21 cellular contexts compared by ENCODE assay signal in genomic region chr7:146235210-146235609, GRCh38.
"Had no signal": no experiment of that assay in that cellular context is flagged by ENCODE, and none has a peak within 500 bp of the region (broad histone marks: within the 10 kb centered on the region; RNA-seq: fewer than 3 reads in every experiment).

No MANE protein-coding gene starts in this region.

- DNase-seq: activated B cell treated with CpG ODN at 0.5 μM for 24 hours; activated CD4-positive, alpha-beta T cell treated with anti-CD3 and anti-CD28 coated beads for 36 hours; activated CD4-positive, alpha-beta T cell treated with anti-CD3 and anti-CD28 coated beads, Interleukin-2, amount 50 U/mL, for 4 hours; activated CD8-positive, alpha-beta memory T cell treated with anti-CD3 and anti-CD28 coated beads for 24 hours; activated CD8-positive, alpha-beta memory T cell treated with anti-CD3 and anti-CD28 coated beads, Interleukin-2, amount 50 U/mL, for 48 hours; activated naive CD4-positive, alpha-beta T cell; activated T-cell treated with anti-CD3 and anti-CD28 coated beads, Interleukin-2, amount 50 U/mL, for 4 hours; adrenal gland; foreskin keratinocyte; immature natural killer cell; kidney glomerular epithelial cell; left lung; naive thymus-derived CD8-positive, alpha-beta T cell; spleen; stimulated activated CD4-positive, alpha-beta T cell treated with anti-CD3 and anti-CD28 coated beads, Interleukin-4, amount 100 ng/mL, for 1 hour; stimulated activated naive CD4-positive, alpha-beta T cell; T1000; upper lobe of left lung had no signal

- H3K4me3 ChIP-seq: adrenal gland, ascending aorta, left lung, lung, prostate gland, spleen, upper lobe of left lung had no signal

- ATAC-seq: activated CD4-positive, alpha-beta T cell treated with anti-CD3 and anti-CD28 coated beads for 36 hours; activated T-cell treated with anti-CD3 and anti-CD28 coated beads, Interleukin-2, amount 50 U/mL, for 4 hours; foreskin keratinocyte; left lung; naive thymus-derived CD8-positive, alpha-beta T cell had no signal
